Comparison of ENCODE assay signal across 1 cellular context in the genomic region with DNA sequence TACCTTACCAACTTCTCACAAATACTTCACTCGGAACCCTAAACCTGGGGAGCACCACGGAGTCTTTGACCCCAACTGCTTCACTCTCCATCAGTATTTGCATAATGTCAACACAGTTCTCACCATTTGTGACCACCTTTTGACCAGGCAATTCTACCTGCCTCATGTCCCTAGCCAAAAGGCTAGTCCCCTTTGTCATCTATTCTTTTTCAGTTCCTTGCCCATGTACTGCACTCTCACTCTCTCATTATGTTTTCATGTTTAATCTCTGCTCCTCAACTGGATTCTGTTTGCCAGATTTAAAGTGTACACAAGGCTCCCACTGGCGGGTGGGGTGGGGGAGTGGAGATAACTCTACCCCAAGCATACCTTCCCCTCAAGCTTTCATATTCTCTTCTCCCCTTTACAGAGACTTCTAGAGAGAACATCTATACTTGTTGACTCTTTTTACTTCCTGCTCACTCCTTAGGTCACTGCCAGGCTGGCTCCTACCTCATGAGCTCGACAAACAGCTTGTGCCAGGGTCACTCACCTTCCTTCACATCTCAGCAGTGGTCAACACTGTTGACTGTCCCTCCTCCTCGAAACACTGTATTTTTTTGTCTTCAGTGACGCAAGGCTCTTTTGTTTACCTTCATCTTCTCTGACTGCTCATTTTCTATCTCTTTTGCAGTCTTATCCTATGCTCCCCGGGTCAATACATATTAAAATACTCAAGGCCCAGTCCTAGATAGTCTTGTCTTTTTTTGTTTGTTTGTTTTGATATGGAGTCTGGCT.
TF ChIP-seq lines count a peak whose summit lies in the region.

No MANE protein-coding gene starts in this region.

TF ChIP-seq in HepG2, 621 proteins besides CTCF, POLR2A, EP300 and RAD21 (continued from another document and continues in another):
- TF ChIP-seq, protein P1, sequence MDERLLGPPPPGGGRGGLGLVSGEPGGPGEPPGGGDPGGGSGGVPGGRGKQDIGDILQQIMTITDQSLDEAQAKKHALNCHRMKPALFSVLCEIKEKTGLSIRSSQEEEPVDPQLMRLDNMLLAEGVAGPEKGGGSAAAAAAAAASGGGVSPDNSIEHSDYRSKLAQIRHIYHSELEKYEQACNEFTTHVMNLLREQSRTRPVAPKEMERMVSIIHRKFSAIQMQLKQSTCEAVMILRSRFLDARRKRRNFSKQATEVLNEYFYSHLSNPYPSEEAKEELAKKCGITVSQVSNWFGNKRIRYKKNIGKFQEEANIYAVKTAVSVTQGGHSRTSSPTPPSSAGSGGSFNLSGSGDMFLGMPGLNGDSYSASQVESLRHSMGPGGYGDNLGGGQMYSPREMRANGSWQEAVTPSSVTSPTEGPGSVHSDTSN (CRISPR knock-in tag; IDR thresholded peaks at IDR 0.05), result no peak
- TF ChIP-seq THYN1 (CRISPR knock-in tag; IDR thresholded peaks at IDR 0.05; ENCODE audit: borderline replicate concordance, low read depth) (no peak), EEA1 (CRISPR knock-in tag; IDR thresholded peaks at IDR 0.05; ENCODE audit: borderline replicate concordance) (no peak), ZNF326 (CRISPR knock-in tag; IDR thresholded peaks at IDR 0.05; ENCODE audit: borderline replicate concordance) (no peak), GABPA (IDR thresholded peaks at IDR 0.05; ENCODE audit: low read depth, low read length) (no peak), GABPA (CRISPR knock-in tag; IDR thresholded peaks at IDR 0.05; ENCODE audit: low read depth) (no peak), NR2F6 (IDR thresholded peaks at IDR 0.05) (peak; percentile 67), NR2F6 (CRISPR knock-in tag; IDR thresholded peaks at IDR 0.05) (peak; percentile 75), FOXJ3 (CRISPR knock-in tag; IDR thresholded peaks at IDR 0.05; ENCODE audit: borderline replicate concordance) (no peak), KDM1A (CRISPR knock-in tag; IDR thresholded peaks at IDR 0.05) (peak; percentile 34; the same call in 1 of the 2 replicates), ZNF556 (CRISPR knock-in tag; IDR thresholded peaks at IDR 0.05; ENCODE audit: borderline replicate concordance) (0 out of 2 replicates have a peak, but pooled peaks have one; percentile 48), CREB1 (IDR thresholded peaks at IDR 0.05) (no peak), CREB1 (CRISPR knock-in tag; IDR thresholded peaks at IDR 0.05) (peak; percentile 77), FOXA3 (CRISPR knock-in tag; IDR thresholded peaks at IDR 0.05) (peak; percentile 85), SSRP1 (CRISPR knock-in tag; IDR thresholded peaks at IDR 0.05) (no peak), TOE1 (CRISPR knock-in tag; IDR thresholded peaks at IDR 0.05) (no peak), WIZ (CRISPR knock-in tag; IDR thresholded peaks at IDR 0.05) (no peak), ZNF136 (CRISPR knock-in tag; IDR thresholded peaks at IDR 0.05; ENCODE audit: low read depth) (no peak), ZNF205 (CRISPR knock-in tag; IDR thresholded peaks at IDR 0.05) (0 out of 2 replicates have a peak, but pooled peaks have one; percentile 53), ZNF569 (CRISPR knock-in tag; IDR thresholded peaks at IDR 0.05; ENCODE audit: borderline replicate concordance) (no peak), ZNF468 (CRISPR knock-in tag; IDR thresholded peaks at IDR 0.05) (no peak), NR2F2 (IDR thresholded peaks at IDR 0.05; ENCODE audit: borderline replicate concordance, low read depth) (peak; percentile 44), RXRA (CRISPR knock-in tag; IDR thresholded peaks at IDR 0.05) (peak; percentile 74; the same call in 1 of the 2 replicates), RELA (CRISPR knock-in tag; IDR thresholded peaks at IDR 0.05) (no peak), GATA4 (IDR thresholded peaks at IDR 0.05; ENCODE audit: borderline replicate concordance, low read depth) (0 out of 2 replicates have a peak, but pooled peaks have one; percentile 15), ZNF777 (CRISPR knock-in tag; IDR thresholded peaks at IDR 0.05) (no peak)
- TF ChIP-seq, protein P2, sequence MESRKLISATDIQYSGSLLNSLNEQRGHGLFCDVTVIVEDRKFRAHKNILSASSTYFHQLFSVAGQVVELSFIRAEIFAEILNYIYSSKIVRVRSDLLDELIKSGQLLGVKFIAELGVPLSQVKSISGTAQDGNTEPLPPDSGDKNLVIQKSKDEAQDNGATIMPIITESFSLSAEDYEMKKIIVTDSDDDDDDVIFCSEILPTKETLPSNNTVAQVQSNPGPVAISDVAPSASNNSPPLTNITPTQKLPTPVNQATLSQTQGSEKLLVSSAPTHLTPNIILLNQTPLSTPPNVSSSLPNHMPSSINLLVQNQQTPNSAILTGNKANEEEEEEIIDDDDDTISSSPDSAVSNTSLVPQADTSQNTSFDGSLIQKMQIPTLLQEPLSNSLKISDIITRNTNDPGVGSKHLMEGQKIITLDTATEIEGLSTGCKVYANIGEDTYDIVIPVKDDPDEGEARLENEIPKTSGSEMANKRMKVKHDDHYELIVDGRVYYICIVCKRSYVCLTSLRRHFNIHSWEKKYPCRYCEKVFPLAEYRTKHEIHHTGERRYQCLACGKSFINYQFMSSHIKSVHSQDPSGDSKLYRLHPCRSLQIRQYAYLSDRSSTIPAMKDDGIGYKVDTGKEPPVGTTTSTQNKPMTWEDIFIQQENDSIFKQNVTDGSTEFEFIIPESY (CRISPR knock-in tag; IDR thresholded peaks at IDR 0.05), result peak; percentile 59; the same call in 1 of the 2 replicates
- TF ChIP-seq, protein P3, sequence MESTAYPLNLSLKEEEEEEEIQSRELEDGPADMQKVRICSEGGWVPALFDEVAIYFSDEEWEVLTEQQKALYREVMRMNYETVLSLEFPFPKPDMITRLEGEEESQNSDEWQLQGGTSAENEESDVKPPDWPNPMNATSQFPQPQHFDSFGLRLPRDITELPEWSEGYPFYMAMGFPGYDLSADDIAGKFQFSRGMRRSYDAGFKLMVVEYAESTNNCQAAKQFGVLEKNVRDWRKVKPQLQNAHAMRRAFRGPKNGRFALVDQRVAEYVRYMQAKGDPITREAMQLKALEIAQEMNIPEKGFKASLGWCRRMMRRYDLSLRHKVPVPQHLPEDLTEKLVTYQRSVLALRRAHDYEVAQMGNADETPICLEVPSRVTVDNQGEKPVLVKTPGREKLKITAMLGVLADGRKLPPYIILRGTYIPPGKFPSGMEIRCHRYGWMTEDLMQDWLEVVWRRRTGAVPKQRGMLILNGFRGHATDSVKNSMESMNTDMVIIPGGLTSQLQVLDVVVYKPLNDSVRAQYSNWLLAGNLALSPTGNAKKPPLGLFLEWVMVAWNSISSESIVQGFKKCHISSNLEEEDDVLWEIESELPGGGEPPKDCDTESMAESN (CRISPR knock-in tag; conservative IDR thresholded peaks at IDR 0.05), result no peak
- TF ChIP-seq, protein P4, sequence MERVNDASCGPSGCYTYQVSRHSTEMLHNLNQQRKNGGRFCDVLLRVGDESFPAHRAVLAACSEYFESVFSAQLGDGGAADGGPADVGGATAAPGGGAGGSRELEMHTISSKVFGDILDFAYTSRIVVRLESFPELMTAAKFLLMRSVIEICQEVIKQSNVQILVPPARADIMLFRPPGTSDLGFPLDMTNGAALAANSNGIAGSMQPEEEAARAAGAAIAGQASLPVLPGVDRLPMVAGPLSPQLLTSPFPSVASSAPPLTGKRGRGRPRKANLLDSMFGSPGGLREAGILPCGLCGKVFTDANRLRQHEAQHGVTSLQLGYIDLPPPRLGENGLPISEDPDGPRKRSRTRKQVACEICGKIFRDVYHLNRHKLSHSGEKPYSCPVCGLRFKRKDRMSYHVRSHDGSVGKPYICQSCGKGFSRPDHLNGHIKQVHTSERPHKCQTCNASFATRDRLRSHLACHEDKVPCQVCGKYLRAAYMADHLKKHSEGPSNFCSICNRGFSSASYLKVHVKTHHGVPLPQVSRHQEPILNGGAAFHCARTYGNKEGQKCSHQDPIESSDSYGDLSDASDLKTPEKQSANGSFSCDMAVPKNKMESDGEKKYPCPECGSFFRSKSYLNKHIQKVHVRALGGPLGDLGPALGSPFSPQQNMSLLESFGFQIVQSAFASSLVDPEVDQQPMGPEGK (CRISPR knock-in tag; IDR thresholded peaks at IDR 0.05), result peak; percentile 53; the same call in 1 of the 2 replicates
- TF ChIP-seq, protein P5, sequence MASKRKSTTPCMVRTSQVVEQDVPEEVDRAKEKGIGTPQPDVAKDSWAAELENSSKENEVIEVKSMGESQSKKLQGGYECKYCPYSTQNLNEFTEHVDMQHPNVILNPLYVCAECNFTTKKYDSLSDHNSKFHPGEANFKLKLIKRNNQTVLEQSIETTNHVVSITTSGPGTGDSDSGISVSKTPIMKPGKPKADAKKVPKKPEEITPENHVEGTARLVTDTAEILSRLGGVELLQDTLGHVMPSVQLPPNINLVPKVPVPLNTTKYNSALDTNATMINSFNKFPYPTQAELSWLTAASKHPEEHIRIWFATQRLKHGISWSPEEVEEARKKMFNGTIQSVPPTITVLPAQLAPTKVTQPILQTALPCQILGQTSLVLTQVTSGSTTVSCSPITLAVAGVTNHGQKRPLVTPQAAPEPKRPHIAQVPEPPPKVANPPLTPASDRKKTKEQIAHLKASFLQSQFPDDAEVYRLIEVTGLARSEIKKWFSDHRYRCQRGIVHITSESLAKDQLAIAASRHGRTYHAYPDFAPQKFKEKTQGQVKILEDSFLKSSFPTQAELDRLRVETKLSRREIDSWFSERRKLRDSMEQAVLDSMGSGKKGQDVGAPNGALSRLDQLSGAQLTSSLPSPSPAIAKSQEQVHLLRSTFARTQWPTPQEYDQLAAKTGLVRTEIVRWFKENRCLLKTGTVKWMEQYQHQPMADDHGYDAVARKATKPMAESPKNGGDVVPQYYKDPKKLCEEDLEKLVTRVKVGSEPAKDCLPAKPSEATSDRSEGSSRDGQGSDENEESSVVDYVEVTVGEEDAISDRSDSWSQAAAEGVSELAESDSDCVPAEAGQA (IDR thresholded peaks at IDR 0.05; ENCODE audit: low read depth), result no peak
- TF ChIP-seq, protein P5 (CRISPR knock-in tag; IDR thresholded peaks at IDR 0.05; ENCODE audit: borderline replicate concordance), result no peak
- TF ChIP-seq, protein P6, sequence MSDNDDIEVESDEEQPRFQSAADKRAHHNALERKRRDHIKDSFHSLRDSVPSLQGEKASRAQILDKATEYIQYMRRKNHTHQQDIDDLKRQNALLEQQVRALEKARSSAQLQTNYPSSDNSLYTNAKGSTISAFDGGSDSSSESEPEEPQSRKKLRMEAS (IDR thresholded peaks at IDR 0.05), result peak; percentile 31; the same call in 1 of the 2 replicates
- TF ChIP-seq, protein P7, sequence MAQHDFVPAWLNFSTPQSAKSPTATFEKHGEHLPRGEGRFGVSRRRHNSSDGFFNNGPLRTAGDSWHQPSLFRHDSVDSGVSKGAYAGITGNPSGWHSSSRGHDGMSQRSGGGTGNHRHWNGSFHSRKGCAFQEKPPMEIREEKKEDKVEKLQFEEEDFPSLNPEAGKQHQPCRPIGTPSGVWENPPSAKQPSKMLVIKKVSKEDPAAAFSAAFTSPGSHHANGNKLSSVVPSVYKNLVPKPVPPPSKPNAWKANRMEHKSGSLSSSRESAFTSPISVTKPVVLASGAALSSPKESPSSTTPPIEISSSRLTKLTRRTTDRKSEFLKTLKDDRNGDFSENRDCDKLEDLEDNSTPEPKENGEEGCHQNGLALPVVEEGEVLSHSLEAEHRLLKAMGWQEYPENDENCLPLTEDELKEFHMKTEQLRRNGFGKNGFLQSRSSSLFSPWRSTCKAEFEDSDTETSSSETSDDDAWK (CRISPR knock-in tag; IDR thresholded peaks at IDR 0.05), result no peak
- TF ChIP-seq, protein P8, sequence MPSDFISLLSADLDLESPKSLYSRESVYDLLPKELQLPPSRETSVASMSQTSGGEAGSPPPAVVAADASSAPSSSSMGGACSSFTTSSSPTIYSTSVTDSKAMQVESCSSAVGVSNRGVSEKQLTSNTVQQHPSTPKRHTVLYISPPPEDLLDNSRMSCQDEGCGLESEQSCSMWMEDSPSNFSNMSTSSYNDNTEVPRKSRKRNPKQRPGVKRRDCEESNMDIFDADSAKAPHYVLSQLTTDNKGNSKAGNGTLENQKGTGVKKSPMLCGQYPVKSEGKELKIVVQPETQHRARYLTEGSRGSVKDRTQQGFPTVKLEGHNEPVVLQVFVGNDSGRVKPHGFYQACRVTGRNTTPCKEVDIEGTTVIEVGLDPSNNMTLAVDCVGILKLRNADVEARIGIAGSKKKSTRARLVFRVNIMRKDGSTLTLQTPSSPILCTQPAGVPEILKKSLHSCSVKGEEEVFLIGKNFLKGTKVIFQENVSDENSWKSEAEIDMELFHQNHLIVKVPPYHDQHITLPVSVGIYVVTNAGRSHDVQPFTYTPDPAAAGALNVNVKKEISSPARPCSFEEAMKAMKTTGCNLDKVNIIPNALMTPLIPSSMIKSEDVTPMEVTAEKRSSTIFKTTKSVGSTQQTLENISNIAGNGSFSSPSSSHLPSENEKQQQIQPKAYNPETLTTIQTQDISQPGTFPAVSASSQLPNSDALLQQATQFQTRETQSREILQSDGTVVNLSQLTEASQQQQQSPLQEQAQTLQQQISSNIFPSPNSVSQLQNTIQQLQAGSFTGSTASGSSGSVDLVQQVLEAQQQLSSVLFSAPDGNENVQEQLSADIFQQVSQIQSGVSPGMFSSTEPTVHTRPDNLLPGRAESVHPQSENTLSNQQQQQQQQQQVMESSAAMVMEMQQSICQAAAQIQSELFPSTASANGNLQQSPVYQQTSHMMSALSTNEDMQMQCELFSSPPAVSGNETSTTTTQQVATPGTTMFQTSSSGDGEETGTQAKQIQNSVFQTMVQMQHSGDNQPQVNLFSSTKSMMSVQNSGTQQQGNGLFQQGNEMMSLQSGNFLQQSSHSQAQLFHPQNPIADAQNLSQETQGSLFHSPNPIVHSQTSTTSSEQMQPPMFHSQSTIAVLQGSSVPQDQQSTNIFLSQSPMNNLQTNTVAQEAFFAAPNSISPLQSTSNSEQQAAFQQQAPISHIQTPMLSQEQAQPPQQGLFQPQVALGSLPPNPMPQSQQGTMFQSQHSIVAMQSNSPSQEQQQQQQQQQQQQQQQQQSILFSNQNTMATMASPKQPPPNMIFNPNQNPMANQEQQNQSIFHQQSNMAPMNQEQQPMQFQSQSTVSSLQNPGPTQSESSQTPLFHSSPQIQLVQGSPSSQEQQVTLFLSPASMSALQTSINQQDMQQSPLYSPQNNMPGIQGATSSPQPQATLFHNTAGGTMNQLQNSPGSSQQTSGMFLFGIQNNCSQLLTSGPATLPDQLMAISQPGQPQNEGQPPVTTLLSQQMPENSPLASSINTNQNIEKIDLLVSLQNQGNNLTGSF (CRISPR knock-in tag; IDR thresholded peaks at IDR 0.05), result no peak
- TF ChIP-seq, protein P9, sequence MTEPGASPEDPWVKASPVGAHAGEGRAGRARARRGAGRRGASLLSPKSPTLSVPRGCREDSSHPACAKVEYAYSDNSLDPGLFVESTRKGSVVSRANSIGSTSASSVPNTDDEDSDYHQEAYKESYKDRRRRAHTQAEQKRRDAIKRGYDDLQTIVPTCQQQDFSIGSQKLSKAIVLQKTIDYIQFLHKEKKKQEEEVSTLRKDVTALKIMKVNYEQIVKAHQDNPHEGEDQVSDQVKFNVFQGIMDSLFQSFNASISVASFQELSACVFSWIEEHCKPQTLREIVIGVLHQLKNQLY (CRISPR knock-in tag; IDR thresholded peaks at IDR 0.05), result 0 out of 2 replicates have a peak, but pooled peaks have one; percentile 13
